ENCODE assay signal across 17 cellular contexts in the genomic region with DNA sequence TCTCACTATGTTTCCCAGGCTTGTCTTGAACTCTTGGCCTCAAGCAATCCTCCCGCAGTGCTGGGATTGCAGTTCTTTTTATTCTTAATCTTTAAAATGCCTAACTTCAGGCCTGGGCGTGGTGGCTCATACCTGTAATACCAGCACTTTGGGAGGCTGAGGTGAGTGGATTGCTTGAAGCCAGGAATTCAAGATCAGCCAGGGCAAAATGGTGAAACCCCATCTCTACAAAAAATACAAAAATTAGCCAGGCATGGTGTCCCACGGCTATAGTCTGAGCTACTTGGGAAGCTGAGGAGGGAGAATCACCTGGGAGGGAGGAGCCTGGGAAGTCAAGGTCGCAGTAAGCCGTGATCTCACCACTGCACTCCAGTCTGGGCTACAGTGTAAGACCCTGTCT. TPM values are rescaled to one million over a fixed set of nuclear protein-coding genes. Genes with fewer than 3 reads are reported as not detected.
"Had no signal": no experiment of that assay in that cellular context is flagged by ENCODE, and none has a peak within 500 bp of the region (broad histone marks: within the 10 kb centered on the region; RNA-seq: fewer than 3 reads in every experiment).

No MANE protein-coding gene starts in this region.

- H3K9me3 ChIP-seq: breast epithelium, heart left ventricle, upper lobe of left lung had no signal

- H3K36me3 Mint-ChIP-seq: activated naive CD8-positive, alpha-beta T cell treated with anti-CD3 and anti-CD28 coated beads for 36 hours; naive thymus-derived CD4-positive, alpha-beta T cell had no signal

- H3K4me1 Mint-ChIP-seq: activated CD4-positive, alpha-beta T cell treated with anti-CD3 and anti-CD28 coated beads, Interleukin-2, amount 10 ng/mL, durations not matched to agents 24 days and 14 days; activated naive CD8-positive, alpha-beta T cell treated with anti-CD3 and anti-CD28 coated beads for 36 hours; naive thymus-derived CD4-positive, alpha-beta T cell had no signal

- H3K4me1 ChIP-seq: breast epithelium, upper lobe of left lung had no signal

- H3K4me3 Mint-ChIP-seq: activated CD4-positive, alpha-beta T cell treated with anti-CD3 and anti-CD28 coated beads, Interleukin-2, amount 10 ng/mL, durations not matched to agents 24 days and 14 days; activated naive CD8-positive, alpha-beta T cell treated with anti-CD3 and anti-CD28 coated beads for 36 hours; naive thymus-derived CD4-positive, alpha-beta T cell had no signal

- H3K36me3 ChIP-seq: breast epithelium had no signal

- DNase-seq: activated CD4-positive, alpha-beta T cell treated with anti-CD3 and anti-CD28 coated beads, Interleukin-2, amount 10 ng/mL, durations not matched to agents 24 days and 14 days; activated CD4-positive, CD25-positive, alpha-beta regulatory T cell; activated CD8-positive, alpha-beta memory T cell treated with anti-CD3 and anti-CD28 coated beads for 24 hours; activated naive CD8-positive, alpha-beta T cell treated with anti-CD3 and anti-CD28 coated beads for 36 hours; amygdala; heart left ventricle; left cardiac atrium; naive thymus-derived CD4-positive, alpha-beta T cell; stimulated activated CD4-positive, alpha-beta T cell treated with anti-CD3 and anti-CD28 coated beads, Interleukin-4, amount 100 ng/mL, for 4 hours; stimulated activated CD8-positive, alpha-beta memory T cell treated with anti-CD3 and anti-CD28 coated beads, Interleukin-4, amount 100 ng/mL, for 48 hours; stimulated activated naive CD4-positive, alpha-beta T cell treated with Interleukin-2 at 50 U/mL for 16 hours; substantia nigra; upper lobe of left lung had no signal

- H3K27ac ChIP-seq: breast epithelium, heart left ventricle, skin epidermis, upper lobe of left lung had no signal

- H3K27me3 Mint-ChIP-seq: activated CD4-positive, alpha-beta T cell treated with anti-CD3 and anti-CD28 coated beads, Interleukin-2, amount 10 ng/mL, durations not matched to agents 24 days and 14 days; activated naive CD8-positive, alpha-beta T cell treated with anti-CD3 and anti-CD28 coated beads for 36 hours; naive thymus-derived CD4-positive, alpha-beta T cell had no signal

- H3K27me3 ChIP-seq: upper lobe of left lung had no signal

- FAIRE-seq: frontal cortex, TTC549 had no signal

- ATAC-seq: heart left ventricle; left cardiac atrium; naive thymus-derived CD4-positive, alpha-beta T cell had no signal

- H3K27ac Mint-ChIP-seq: activated CD4-positive, alpha-beta T cell treated with anti-CD3 and anti-CD28 coated beads, Interleukin-2, amount 10 ng/mL, durations not matched to agents 24 days and 14 days; activated naive CD8-positive, alpha-beta T cell treated with anti-CD3 and anti-CD28 coated beads for 36 hours; naive thymus-derived CD4-positive, alpha-beta T cell had no signal

- H3K9me3 Mint-ChIP-seq: activated CD4-positive, alpha-beta T cell treated with anti-CD3 and anti-CD28 coated beads, Interleukin-2, amount 10 ng/mL, durations not matched to agents 24 days and 14 days; activated naive CD8-positive, alpha-beta T cell treated with anti-CD3 and anti-CD28 coated beads for 36 hours; naive thymus-derived CD4-positive, alpha-beta T cell had no signal

- H3K4me3 ChIP-seq: breast epithelium, heart left ventricle, skin epidermis, upper lobe of left lung had no signal

RNA-seq across cellular contexts. Expression of gene PLS3, which starts 45.9 kb away (rescaled TPM):
- polyA plus RNA-seq: naive thymus-derived CD4-positive, alpha-beta T cell had no signal
